In genomic region chr7:4727914-4728705, GRCh38 we compare ENCODE assay signal across 25 cellular contexts. TPM values are rescaled to one million over a fixed set of nuclear protein-coding genes. Genes with fewer than 3 reads are reported as not detected.
DNase-seq lines count a peak whose midpoint lies in the region; ATAC-seq and TF ChIP-seq lines count a peak whose summit lies in the region.
"Had no signal": no experiment of that assay in that cellular context is flagged by ENCODE, and none has a peak within 500 bp of the region (broad histone marks: within the 10 kb centered on the region; RNA-seq: fewer than 3 reads in every experiment).

No MANE protein-coding gene starts in this region.

- TF ChIP-seq CTCF in retinal pigment epithelial cell (conservative IDR thresholded peaks at IDR 0.05; ENCODE audit: low read depth, low read length) (no peak), upper lobe of left lung (IDR thresholded peaks at IDR 0.05) (no peak)

- peaks cover 29% of the 10 kb centered on the region for H3K4me1 Mint-ChIP-seq in activated CD8-positive, alpha-beta memory T cell treated with anti-CD3 and anti-CD28 coated beads, Interleukin-2, amount 10 ng/mL, durations not matched to agents 7 days and 5 days

- no peak for TF ChIP-seq EP300 in upper lobe of left lung (IDR thresholded peaks at IDR 0.05)

- no peak for ATAC-seq in Right ventricle myocardium inferior
- ATAC-seq in Right ventricle myocardium superior (ENCODE audit: poor library complexity), result no peak
- no peak for ATAC-seq in upper lobe of left lung (ENCODE audit: low FRiP score in 2 of 2)
- ATAC-seq in activated CD8-positive, alpha-beta memory T cell treated with anti-CD3 and anti-CD28 coated beads, Interleukin-2, amount 10 ng/mL, durations not matched to agents 7 days and 5 days, result no peak
- ATAC-seq: activated CD8-positive, alpha-beta T cell treated with anti-CD3 and anti-CD28 coated beads for 36 hours; naive thymus-derived CD4-positive, alpha-beta T cell had no signal

- DNase-seq in Right ventricle myocardium inferior (ENCODE audit: missing footprints) (peak; percentile 58), Right ventricle myocardium superior (no peak), retinal pigment epithelial cell (ENCODE audit: low read depth) (peak; percentile 83), upper lobe of left lung (no peak), HuH-7.5 (ENCODE audit: low spot score) (no peak), cerebellar cortex (ENCODE audit: low spot score) (no peak)
- no peak for DNase-seq in activated CD8-positive, alpha-beta memory T cell treated with anti-CD3 and anti-CD28 coated beads, Interleukin-2, amount 10 ng/mL, durations not matched to agents 7 days and 5 days
- DNase-seq: activated CD4-positive, CD25-positive, alpha-beta regulatory T cell; activated CD8-positive, alpha-beta T cell treated with anti-CD3 and anti-CD28 coated beads for 36 hours; activated T-cell treated with anti-CD3 and anti-CD28 coated beads, Interleukin-2, amount 50 U/mL, for 1 hour; effector CD8-positive, alpha-beta T cell; erythroblast; HCEC 1CT; kidney; mesendoderm; MV-4-11; naive thymus-derived CD4-positive, alpha-beta T cell; NCI-H1694 treated with DMSO at 0.1 percent for 48 hours; NCI-H2171 treated with DMSO at 0.1 percent for 48 hours; NCI-H69; T1000 had no signal

- H3K36me3 ChIP-seq in upper lobe of left lung, result peaks cover 0 to 9% (median 7%) of the 10 kb centered on the region in 4 donors

- no peaks in the 10 kb centered on the region for H3K9me3 Mint-ChIP-seq in activated CD8-positive, alpha-beta memory T cell treated with anti-CD3 and anti-CD28 coated beads, Interleukin-2, amount 10 ng/mL, durations not matched to agents 7 days and 5 days (ENCODE audit: low read depth)
- H3K9me3 Mint-ChIP-seq: activated CD8-positive, alpha-beta T cell treated with anti-CD3 and anti-CD28 coated beads for 36 hours; central memory CD8-positive, alpha-beta T cell had no signal

- H3K27ac Mint-ChIP-seq in activated CD8-positive, alpha-beta memory T cell treated with anti-CD3 and anti-CD28 coated beads, Interleukin-2, amount 10 ng/mL, durations not matched to agents 7 days and 5 days, result no peak overlapping the region
- H3K27ac Mint-ChIP-seq: activated CD8-positive, alpha-beta T cell treated with anti-CD3 and anti-CD28 coated beads for 36 hours had no signal

- H3K4me1 ChIP-seq in upper lobe of left lung, result peaks cover 27 to 52% (median 32%) of the 10 kb centered on the region in 4 donors

- H3K9me3 ChIP-seq in upper lobe of left lung, result no peaks in the 10 kb centered on the region
- H3K9me3 ChIP-seq: tibial nerve had no signal

- TF ChIP-seq POLR2A in upper lobe of left lung (IDR thresholded peaks at IDR 0.05), result no peak

- H3K4me3 ChIP-seq in retinal pigment epithelial cell (ENCODE audit: low read length) (no peak overlapping the region), upper lobe of left lung (no peak overlapping the region)
- H3K4me3 ChIP-seq: tibial nerve had no signal

- H3K27me3 ChIP-seq in layer of hippocampus (ENCODE audit: control insufficient read depth, insufficient read depth, low read length) (no peaks in the 10 kb centered on the region), upper lobe of left lung (no peaks in the 10 kb centered on the region)
- H3K27me3 ChIP-seq: tibial nerve had no signal

- WGBS in upper lobe of left lung, 2 donors, result 88 to 92% methylated on average over 12 to 20 of the region's 20 CpGs

- H3K27ac ChIP-seq in layer of hippocampus (ENCODE audit: low read depth, low read length), result peak overlapping the region; percentile 42
- peak overlapping the region in 3 of 4 donors; percentile 22 to 94 (median 92) for H3K27ac ChIP-seq in upper lobe of left lung
- H3K27ac ChIP-seq: KMS-11, tibial nerve had no signal

- intact Hi-C loops in Right ventricle myocardium inferior (cut with DNase I), result no loop called here
- intact Hi-C loops in Right ventricle myocardium superior (cut with DNase I), result no loop called here

- H3K27me3 Mint-ChIP-seq in activated CD8-positive, alpha-beta memory T cell treated with anti-CD3 and anti-CD28 coated beads, Interleukin-2, amount 10 ng/mL, durations not matched to agents 7 days and 5 days, result no peaks in the 10 kb centered on the region
- H3K27me3 Mint-ChIP-seq: activated CD8-positive, alpha-beta T cell treated with anti-CD3 and anti-CD28 coated beads for 36 hours; central memory CD8-positive, alpha-beta T cell; naive thymus-derived CD4-positive, alpha-beta T cell had no signal

- peaks cover 2% of the 10 kb centered on the region for H3K36me3 Mint-ChIP-seq in activated CD8-positive, alpha-beta memory T cell treated with anti-CD3 and anti-CD28 coated beads, Interleukin-2, amount 10 ng/mL, durations not matched to agents 7 days and 5 days

- CTCF ChIA-PET in activated CD8-positive, alpha-beta memory T cell treated with anti-CD3 and anti-CD28 coated beads, Interleukin-2, amount 10 ng/mL, durations not matched to agents 7 days and 5 days (lab: Charles Lee), result no interaction called here

- no peak overlapping the region for H3K4me3 Mint-ChIP-seq in activated CD8-positive, alpha-beta memory T cell treated with anti-CD3 and anti-CD28 coated beads, Interleukin-2, amount 10 ng/mL, durations not matched to agents 7 days and 5 days
- H3K4me3 Mint-ChIP-seq: activated CD8-positive, alpha-beta T cell treated with anti-CD3 and anti-CD28 coated beads for 36 hours; central memory CD8-positive, alpha-beta T cell had no signal

RNA-seq across cellular contexts. Expression of gene FOXK1, which starts 46.0 kb away (rescaled TPM):
- total RNA-seq in Right ventricle myocardium inferior, result 16.8 TPM
- total RNA-seq in Right ventricle myocardium superior, result 16.8 TPM
- total RNA-seq in upper lobe of left lung, result 10 to 100 TPM; 25.1 to 40.7 (median 34.1) TPM
- 10 to 100 TPM; 27.1 to 31.2 TPM for total RNA-seq in activated CD8-positive, alpha-beta memory T cell treated with anti-CD3 and anti-CD28 coated beads, Interleukin-2, amount 10 ng/mL, durations not matched to agents 7 days and 5 days

RNA-seq across cellular contexts. Expression of gene AP5Z1, which starts 47.3 kb away (rescaled TPM):
- 14.4 TPM for total RNA-seq in Right ventricle myocardium inferior
- total RNA-seq in Right ventricle myocardium superior, result 12.7 TPM
- total RNA-seq in upper lobe of left lung, result 100 to 1,000 TPM in 1 of 6 donors, 10 to 100 TPM in 5; 23.4 to 152 (median 52.1) TPM
- total RNA-seq in activated CD8-positive, alpha-beta memory T cell treated with anti-CD3 and anti-CD28 coated beads, Interleukin-2, amount 10 ng/mL, durations not matched to agents 7 days and 5 days, result 10 to 100 TPM; 51.2 to 57.5 TPM

Comparison
In these comparisons a context has a peak if more than half of its experiments do, and no peak if none do; other contexts are left out.
1. DNase-seq: peak in Right ventricle myocardium inferior (single experiment) and retinal pigment epithelial cell (single experiment); none in Right ventricle myocardium superior (single experiment), upper lobe of left lung (0 of 2), activated CD8-positive, alpha-beta memory T cell treated with anti-CD3 and anti-CD28 coated beads, Interleukin-2, amount 10 ng/mL, durations not matched to agents 7 days and 5 days (single experiment), HuH-7.5 (single experiment) and cerebellar cortex (single experiment).